In genomic region chr1:217115404-217116380, GRCh38 we compare ENCODE assay signal across 13 cellular contexts.
"Had no signal": no experiment of that assay in that cellular context is flagged by ENCODE, and none has a peak within 500 bp of the region (broad histone marks: within the 10 kb centered on the region; RNA-seq: fewer than 3 reads in every experiment).

No MANE protein-coding gene starts in this region.

- H3K4me3 Mint-ChIP-seq: activated CD4-positive, alpha-beta T cell treated with anti-CD3 and anti-CD28 coated beads, Interleukin-2, amount 10 ng/mL, durations not matched to agents 7 days and 5 days; activated naive CD4-positive, alpha-beta T cell treated with anti-CD3 and anti-CD28 coated beads for 36 hours; activated T-cell treated with anti-CD3 and anti-CD28 coated beads, Interleukin-2, amount 50 U/mL, for 4 hours; neural crest cell had no signal

- H3K9me3 Mint-ChIP-seq: activated CD4-positive, alpha-beta T cell treated with anti-CD3 and anti-CD28 coated beads, Interleukin-2, amount 10 ng/mL, durations not matched to agents 7 days and 5 days had no signal

- H3K4me1 Mint-ChIP-seq: activated CD4-positive, alpha-beta T cell treated with anti-CD3 and anti-CD28 coated beads, Interleukin-2, amount 10 ng/mL, durations not matched to agents 7 days and 5 days; neural crest cell had no signal

- ATAC-seq: activated CD4-positive, CD25-positive, alpha-beta regulatory T cell treated with anti-CD3 and anti-CD28 coated beads, Interleukin-2, amount 50 U/mL, for 24 hours; activated T-cell treated with anti-CD3 and anti-CD28 coated beads, Interleukin-2, amount 50 U/mL, for 4 hours; body of pancreas; left lung had no signal

- H3K27ac Mint-ChIP-seq: activated CD4-positive, alpha-beta T cell treated with anti-CD3 and anti-CD28 coated beads, Interleukin-2, amount 10 ng/mL, durations not matched to agents 7 days and 5 days; activated naive CD4-positive, alpha-beta T cell treated with anti-CD3 and anti-CD28 coated beads for 36 hours; progenitor cell of endocrine pancreas had no signal

- H3K27me3 Mint-ChIP-seq: activated CD4-positive, alpha-beta T cell treated with anti-CD3 and anti-CD28 coated beads, Interleukin-2, amount 10 ng/mL, durations not matched to agents 7 days and 5 days had no signal

- DNase-seq: activated CD4-positive, alpha-beta T cell treated with anti-CD3 and anti-CD28 coated beads, Interleukin-2, amount 10 ng/mL, durations not matched to agents 7 days and 5 days; activated CD8-positive, alpha-beta memory T cell treated with anti-CD3 and anti-CD28 coated beads, Interleukin-2, amount 50 U/mL, for 4 hours; activated naive CD4-positive, alpha-beta T cell treated with anti-CD3 and anti-CD28 coated beads for 36 hours; activated T-cell treated with anti-CD3 and anti-CD28 coated beads, Interleukin-2, amount 50 U/mL, for 4 hours; body of pancreas; dorsolateral prefrontal cortex; kidney; left lung; stimulated activated naive CD4-positive, alpha-beta T cell; T1000 had no signal
